In the genomic region with DNA sequence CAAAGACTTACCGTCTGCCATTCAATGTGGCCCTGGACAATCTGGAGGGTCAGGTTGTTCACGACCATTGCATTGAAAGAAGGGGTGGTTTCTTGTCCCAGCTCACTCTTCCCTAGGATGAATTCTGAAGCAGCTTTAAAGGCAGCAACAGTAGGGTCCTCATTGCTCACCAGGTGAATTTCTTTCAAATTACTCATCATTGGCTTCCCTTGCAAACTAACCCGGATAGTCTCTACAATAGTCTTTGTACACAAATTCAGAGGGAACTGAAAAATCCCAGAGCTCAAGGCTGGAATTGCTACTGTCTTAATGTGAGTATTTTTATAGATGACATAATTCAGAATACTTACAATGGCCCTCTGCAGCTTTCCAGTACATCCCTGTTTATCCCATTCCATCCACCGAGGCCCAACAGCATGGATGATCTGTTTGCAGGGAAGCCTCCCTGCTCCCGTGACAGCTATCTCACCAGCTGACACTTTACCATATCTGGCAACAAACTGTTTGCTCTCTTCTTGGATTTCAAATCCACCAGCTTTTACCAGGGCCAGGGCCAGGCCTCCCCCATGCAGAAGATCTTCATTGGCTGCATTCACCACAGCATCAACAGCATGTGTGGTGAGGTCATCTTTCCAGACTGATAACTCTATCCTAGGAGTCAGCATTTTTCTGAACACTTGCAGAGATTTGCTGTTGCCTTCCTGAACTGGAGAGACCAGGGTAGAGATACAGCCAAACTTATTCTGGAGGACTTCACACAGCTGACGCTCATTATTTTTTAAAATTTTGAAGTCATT, we compare ENCODE assay signal across 17 cellular contexts. TPM values are rescaled to one million over a fixed set of nuclear protein-coding genes. Genes with fewer than 3 reads are reported as not detected.
A peak's percentile ranks its signal among the peaks of the same experiment; 100 is the strongest.
DNase-seq lines count a peak whose midpoint lies in the region; ATAC-seq and TF ChIP-seq lines count a peak whose summit lies in the region.
"Had no signal": no experiment of that assay in that cellular context is flagged by ENCODE, and none has a peak within 500 bp of the region (broad histone marks: within the 10 kb centered on the region; RNA-seq: fewer than 3 reads in every experiment).

No MANE protein-coding gene starts in this region.

- H4K20me1 ChIP-seq in SK-N-SH (ENCODE audit: insufficient read depth) = no peaks in the 10 kb centered on the region

- no peak overlapping the region for H3K9ac ChIP-seq in SK-N-SH
- H3K9ac ChIP-seq: neural progenitor cell had no signal

- POLR2A ChIA-PET in SK-N-SH (lab: Yijun Ruan, JAX) = interaction anchor here (1.1 kb wide), 1 partner anchor 9 kb away, joined by 3 read pairs; the partner anchor contains the start of genes DTX3L and PARP9

- H3F3A ChIP-seq in SK-N-SH (replicated peaks; ENCODE audit: insufficient read depth) = no peaks in the 10 kb centered on the region

- WGBS in SK-N-SH (ENCODE audit: low lambda C conversion rate) = 88% methylated on average over 6 of the region's 6 CpGs
- WGBS in sigmoid colon, 2 donors = 95 to 96% methylated on average over 6 of the region's 6 CpGs

- no peaks in the 10 kb centered on the region for H3K9me2 ChIP-seq in SK-N-SH

- CTCF ChIA-PET in SK-N-SH (lab: Yijun Ruan, JAX) = interaction anchor here (0.9 to 4.0 kb wide), 3 partner anchors 9 to 199 kb away, joined by 3 to 27 read pairs (median 4); partner anchors contain the start of genes DTX3L, PARP14 and PARP9

- no peak for TF ChIP-seq POLR2A in sigmoid colon (IDR thresholded peaks at IDR 0.05)

- H3K4me1 ChIP-seq in SK-N-SH (ENCODE audit: control insufficient read depth in 1 of 2, insufficient read depth in 2 of 2, low read depth in 1 of 2, low read length in 1 of 2) (no peaks in the 10 kb centered on the region), RWPE2 (ENCODE audit: insufficient read depth, poor library complexity, severe bottlenecking) (no peaks in the 10 kb centered on the region), sigmoid colon (peaks cover 0 to 32% (median 15%) of the 10 kb centered on the region in 4 donors)
- H3K4me1 ChIP-seq: neural progenitor cell had no signal

- H3K27me3 ChIP-seq in SK-N-SH (ENCODE audit: insufficient read depth) (no peaks in the 10 kb centered on the region), RWPE2 (ENCODE audit: insufficient read depth, poor library complexity, severe bottlenecking) (no peaks in the 10 kb centered on the region), sigmoid colon (no peaks in the 10 kb centered on the region)
- H3K27me3 ChIP-seq: neural progenitor cell had no signal

- TF ChIP-seq EP300 in SK-N-SH (IDR thresholded peaks at IDR 0.05; ENCODE audit: borderline replicate concordance in 1 of 2, low read depth in 1 of 2, low read length in 1 of 2) (no peak), sigmoid colon (IDR thresholded peaks at IDR 0.05) (peak in 1 of 4 donors; percentile 64)

- H3K27ac ChIP-seq in SK-N-SH (ENCODE audit: low read depth in 2 of 2, low read length in 1 of 2) = no peak overlapping the region
- H3K27ac ChIP-seq in RWPE2 (ENCODE audit: poor library complexity, severe bottlenecking) = no peak overlapping the region
- H3K27ac ChIP-seq in sigmoid colon = peak overlapping the region in 3 of 4 donors; percentile 43 to 75 (median 67)
- H3K27ac ChIP-seq: neural progenitor cell had no signal

- no peaks in the 10 kb centered on the region for H3K79me2 ChIP-seq in SK-N-SH (ENCODE audit: insufficient read depth)

- DNase-seq in SK-N-SH (no peak), RWPE2 (ENCODE audit: low spot score) (no peak), fibroblast of villous mesenchyme (ENCODE audit: low read depth) (peak; percentile 45), sigmoid colon (no peak), UCSD-AML1 (lab: John Stamatoyannopoulos, UW; ENCODE audit: unreplicated experiment) (no peak)
- DNase-seq in stimulated activated CD4-positive, alpha-beta T cell treated with anti-CD3 and anti-CD28 coated beads, Interleukin-12 subunit alpha, Interleukin-12 subunit beta, amount 100 ng/mL, for 4 hours = no peak
- DNase-seq: activated CD4-positive, alpha-beta T cell treated with anti-CD3 and anti-CD28 coated beads, Interleukin-2, amount 10 ng/mL, durations not matched to agents 7 days and 5 days; DMS79; KBM-7; kidney; NCI-H2029; T-helper 1 cell; trophoblast cell had no signal

- H3K36me3 ChIP-seq in SK-N-SH (replicated peaks in 1 of 2; ENCODE audit: control insufficient read depth in 1 of 2, insufficient read depth in 2 of 2, low read length in 1 of 2) = peaks cover 6 to 34% of the 10 kb centered on the region in 2 experiments
- peaks cover 62% of the 10 kb centered on the region for H3K36me3 ChIP-seq in RWPE2 (ENCODE audit: low read depth)
- peaks cover 11 to 87% (median 34%) of the 10 kb centered on the region in 4 donors for H3K36me3 ChIP-seq in sigmoid colon
- H3K36me3 ChIP-seq: neural progenitor cell had no signal

- no peak for TF ChIP-seq RAD21 in SK-N-SH (IDR thresholded peaks at IDR 0.05; ENCODE audit: low read length)

- no peak overlapping the region for H2AFZ ChIP-seq in SK-N-SH (ENCODE audit: low read depth)
- H2AFZ ChIP-seq: neural progenitor cell had no signal

- H3K4me2 ChIP-seq in SK-N-SH = no peak overlapping the region
- H3K4me2 ChIP-seq: neural progenitor cell had no signal

- TF ChIP-seq CTCF in SK-N-SH (IDR thresholded peaks at IDR 0.05) (no peak), RWPE2 (IDR thresholded peaks at IDR 0.05; ENCODE audit: poor library complexity, severe bottlenecking) (no peak), fibroblast of villous mesenchyme (IDR thresholded peaks at IDR 0.05; ENCODE audit: insufficient read depth, low read depth, low read length) (no peak), sigmoid colon (IDR thresholded peaks at IDR 0.05) (no peak)

- peak; percentile 57; the same call in 2 of the 3 replicates for ATAC-seq in SK-N-SH treated with all-trans-retinoic acid at 6 μM for 48 hours
- ATAC-seq in RWPE2 (ENCODE audit: low read depth) = peak; percentile 71; the same call in 2 of the 3 replicates
- no peak for ATAC-seq in HG03039 (IDR thresholded peaks at IDR 0.05; ENCODE audit: unreplicated experiment)

- intact Hi-C loops in sigmoid colon (cut with DNase I) = loop anchor here (5.0 to 10.0 kb wide), 2 partner anchors 101 to 163 kb away; no protein-coding TSS in a partner anchor

- H3K9me3 ChIP-seq in SK-N-SH (no peaks in the 10 kb centered on the region), RWPE2 (ENCODE audit: severe bottlenecking) (no peaks in the 10 kb centered on the region), sigmoid colon (no peaks in the 10 kb centered on the region)

- no peak overlapping the region for H3K4me3 ChIP-seq in SK-N-SH (ENCODE audit: low read depth in 2 of 2, low read length in 1 of 2)
- no peak overlapping the region for H3K4me3 ChIP-seq in RWPE2 (ENCODE audit: severe bottlenecking)
- H3K4me3 ChIP-seq in fibroblast of villous mesenchyme (ENCODE audit: low read depth, low read length) = no peak overlapping the region
- no peak overlapping the region for H3K4me3 ChIP-seq in sigmoid colon
- H3K4me3 ChIP-seq: neural progenitor cell had no signal

TF ChIP-seq in SK-N-SH treated with all-trans-retinoic acid at 6 μM for 48 hours, 23 proteins besides CTCF, POLR2A, EP300 and RAD21:
- TF ChIP-seq SNAI2 (CRISPR knock-in tag; IDR thresholded peaks at IDR 0.05) = no peak
- TF ChIP-seq ZNF70 (CRISPR knock-in tag; IDR thresholded peaks at IDR 0.05) = no peak
- no peak for TF ChIP-seq GLIS3 (CRISPR knock-in tag; IDR thresholded peaks at IDR 0.05)

TF ChIP-seq in SK-N-SH, 30 proteins besides CTCF, POLR2A, EP300 and RAD21:
- TF ChIP-seq RXRA (IDR thresholded peaks at IDR 0.05; ENCODE audit: borderline replicate concordance, low read depth) = no peak

RNA-seq across cellular contexts. Expression of gene PARP9, which starts 8.6 kb away (rescaled TPM):
- polyA plus RNA-seq in SK-N-SH (2012; rRNA removed) (13.5 and 17.4 TPM in 2 replicates), sigmoid colon (10 to 100 TPM; 20.4 to 48.4 (median 26.8) TPM)
- polyA plus RNA-seq in SK-N-SH (2012; cell fraction: cytosol; rRNA removed) = 16.6 and 17.2 TPM in 2 replicates
- polyA plus RNA-seq in SK-N-SH (2012; cell fraction: nucleus; rRNA removed) = 10.9 and 20.4 TPM in 2 replicates
- total RNA-seq in fibroblast of villous mesenchyme (21.3 and 34.5 TPM in 2 replicates), sigmoid colon (10 to 100 TPM; 24.5 to 43.0 (median 35.3) TPM)

RNA-seq across cellular contexts. Expression of gene DTX3L, which starts 8.7 kb away (rescaled TPM):
- polyA plus RNA-seq in SK-N-SH (2012; rRNA removed) (2.6 and 2.7 TPM in 2 replicates), sigmoid colon (10 to 100 TPM in 2 of 3 donors, 1 to 10 TPM in 1; 9.6 to 33.2 (median 20.8) TPM)
- polyA plus RNA-seq in SK-N-SH (2012; cell fraction: cytosol; rRNA removed) = 4.7 and 4.8 TPM in 2 replicates
- polyA plus RNA-seq in SK-N-SH (2012; cell fraction: nucleus; rRNA removed) = 2.4 and 3.5 TPM in 2 replicates
- total RNA-seq in fibroblast of villous mesenchyme (25.1 and 36.7 TPM in 2 replicates), sigmoid colon (10 to 100 TPM; 18.9 to 32.6 (median 25.0) TPM)

RNA-seq across cellular contexts. Expression of gene PARP15, which starts 22.0 kb away (rescaled TPM):
- polyA plus RNA-seq in SK-N-SH (2012; rRNA removed) (not detected in 2 replicates), sigmoid colon (10 to 100 TPM in 1 of 3 donors, 1 to 10 TPM in 1, not detected in 1; 1.2 to 16.8 TPM)
- 0.01 TPM in 1 of 2 replicates, not detected in the other for polyA plus RNA-seq in SK-N-SH (2012; cell fraction: cytosol; rRNA removed)
- not detected in 2 replicates for polyA plus RNA-seq in SK-N-SH (2012; cell fraction: nucleus; rRNA removed)
- total RNA-seq in fibroblast of villous mesenchyme (under 0.01 TPM in 2 replicates), sigmoid colon (1 to 10 TPM; 1.1 to 3.9 (median 2.9) TPM)
- total RNA-seq: chondrocyte had no signal

RNA-seq across cellular contexts. Expression of gene KPNA1, which starts 40.7 kb away (rescaled TPM):
- polyA plus RNA-seq in SK-N-SH (2012; rRNA removed) (21.6 and 32.0 TPM in 2 replicates), sigmoid colon (10 to 100 TPM in 2 of 3 donors, 1 to 10 TPM in 1; 9.6 to 12.8 (median 11.1) TPM)
- 20.4 and 25.5 TPM in 2 replicates for polyA plus RNA-seq in SK-N-SH (2012; cell fraction: cytosol; rRNA removed)
- polyA plus RNA-seq in SK-N-SH (2012; cell fraction: nucleus; rRNA removed) = 20.3 and 39.3 TPM in 2 replicates
- total RNA-seq in fibroblast of villous mesenchyme (32.2 and 44.0 TPM in 2 replicates), sigmoid colon (10 to 100 TPM; 34.9 to 50.1 (median 40.3) TPM)

Comparison
In these comparisons a context has a peak if more than half of its experiments do, and no peak if none do; other contexts are left out.
1. H3K27ac ChIP-seq: peak in sigmoid colon (3 of 4); none in SK-N-SH (0 of 2) and RWPE2 (single experiment).